ENCODE assay signal across 17 cellular contexts in genomic region chr1:240465531-240465940, GRCh38.
DNase-seq lines count a peak whose midpoint lies in the region; ATAC-seq and TF ChIP-seq lines count a peak whose summit lies in the region.
"Had no signal": no experiment of that assay in that cellular context is flagged by ENCODE, and none has a peak within 500 bp of the region (broad histone marks: within the 10 kb centered on the region; RNA-seq: fewer than 3 reads in every experiment).

No MANE protein-coding gene starts in this region.

- H3K27ac ChIP-seq in DOHH2 (ENCODE audit: low read depth, low read length) (no peak overlapping the region), fibroblast of lung (ENCODE audit: insufficient read depth, low read length) (peak overlapping the region; percentile 22)

- H3K36me3 Mint-ChIP-seq in osteocyte (ENCODE audit: unreplicated experiment), result peaks cover 1% of the 10 kb centered on the region

- H3K9me3 Mint-ChIP-seq in osteocyte (ENCODE audit: unreplicated experiment), result no peaks in the 10 kb centered on the region

- TF ChIP-seq CTCF in DOHH2 (IDR thresholded peaks at IDR 0.05; ENCODE audit: low read depth, low read length, poor library complexity, severe bottlenecking), result no peak
- TF ChIP-seq CTCF in fibroblast of lung (conservative IDR thresholded peaks at IDR 0.05 in 1 of 2, IDR thresholded peaks at IDR 0.05 in 1 of 2; ENCODE audit: low read depth in 1 of 2, low read length in 2 of 2), result no peak
- no peak for TF ChIP-seq CTCF in osteocyte (IDR thresholded peaks at IDR 0.05)

- H3K9me3 ChIP-seq in DOHH2 (ENCODE audit: control insufficient read depth, insufficient read depth, low read length) (no peaks in the 10 kb centered on the region), NT2/D1 (ENCODE audit: insufficient read depth, low read length) (no peaks in the 10 kb centered on the region), fibroblast of lung (ENCODE audit: control insufficient read depth, insufficient read depth, low read depth, low read length) (no peaks in the 10 kb centered on the region)

- H3F3A ChIP-seq in DOHH2 (ENCODE audit: control insufficient read depth, insufficient read depth), result no peaks in the 10 kb centered on the region

- H3K9me2 ChIP-seq in DOHH2 (replicated peaks; ENCODE audit: control insufficient read depth, low read length), result no peaks in the 10 kb centered on the region

- H3K4me1 Mint-ChIP-seq in osteocyte (ENCODE audit: unreplicated experiment), result peaks cover 33% of the 10 kb centered on the region

- peak overlapping the region; percentile 34 for H3K9ac ChIP-seq in NT2/D1 (ENCODE audit: insufficient read length, low read depth)
- H3K9ac ChIP-seq in fibroblast of lung (ENCODE audit: insufficient read depth, low read length), result no peak overlapping the region

- H3K79me2 ChIP-seq in DOHH2 (ENCODE audit: control insufficient read depth, low read length) (no peaks in the 10 kb centered on the region), fibroblast of lung (ENCODE audit: control insufficient read depth, insufficient read depth, low read length) (no peaks in the 10 kb centered on the region)

- peak overlapping the region; percentile 34 for H3K4me3 ChIP-seq in DOHH2 (ENCODE audit: low read length)
- no peak overlapping the region for H3K4me3 ChIP-seq in NT2/D1 (ENCODE audit: insufficient read length, low read depth)
- H3K4me3 ChIP-seq in fibroblast of lung (replicated peaks in 1 of 4; ENCODE audit: control extremely low read depth in 1 of 4, insufficient read depth in 1 of 4, low read depth in 3 of 4, low read length in 4 of 4), result peak overlapping the region in 3 of 4 experiments; percentile 13 to 59 (median 25)

- peak overlapping the region; percentile 9 for H3K27ac Mint-ChIP-seq in osteocyte (ENCODE audit: unreplicated experiment)

- no peaks in the 10 kb centered on the region for H3K27me3 Mint-ChIP-seq in osteocyte (ENCODE audit: unreplicated experiment)

- H3K36me3 ChIP-seq in DOHH2 (ENCODE audit: control insufficient read depth, low read length) (no peaks in the 10 kb centered on the region), NT2/D1 (ENCODE audit: insufficient read depth, insufficient read length, low read length) (no peaks in the 10 kb centered on the region), fibroblast of lung (ENCODE audit: control insufficient read depth, insufficient read depth, low read length) (no peaks in the 10 kb centered on the region)

- H3K4me1 ChIP-seq in DOHH2 (ENCODE audit: control insufficient read depth, low read length), result peaks cover 23% of the 10 kb centered on the region
- H3K4me1 ChIP-seq in NT2/D1 (ENCODE audit: insufficient read depth, insufficient read length), result no peaks in the 10 kb centered on the region
- no peaks in the 10 kb centered on the region for H3K4me1 ChIP-seq in fibroblast of lung (ENCODE audit: control insufficient read depth, extremely low read depth, insufficient read depth, low read length)

- DNase-seq in NT2/D1 (ENCODE audit: low read depth, low spot score) (peak; percentile 27), fibroblast of lung (ENCODE audit: low read depth in 2 of 2) (peak; percentile 33 to 45), osteocyte (ENCODE audit: extremely low spot score, unreplicated experiment) (no peak), GM19240 (ENCODE audit: insufficient read length, low spot score) (no peak), dedifferentiated amniotic fluid mesenchymal stem cell (ENCODE audit: extremely low spot score) (no peak), NCI-H1417 (lab: John Stamatoyannopoulos, UW) (no peak)
- DNase-seq: activated CD4-positive, alpha-beta T cell treated with anti-CD3 and anti-CD28 coated beads, Interleukin-2, amount 50 U/mL, for 48 hours; activated naive CD4-positive, alpha-beta T cell treated with Interleukin-2 at 50 U/mL for 16 hours; caudate nucleus; GDM1; mammary epithelial cell; NCI-H1436 treated with DMSO at 0.1 percent for 48 hours; NCI-H526 treated with DMSO at 0.1 percent for 48 hours; stimulated activated naive CD8-positive, alpha-beta T cell treated with anti-CD3 and anti-CD28 coated beads, Interleukin-15, Interleukin-2, amounts not matched to agents 100 U/mL and 50 U/mL, for 24 hours; T-helper 9 cell had no signal

- no peak for ATAC-seq in GM18520 (IDR thresholded peaks at IDR 0.05; ENCODE audit: unreplicated experiment)
- ATAC-seq: stimulated activated naive CD8-positive, alpha-beta T cell treated with anti-CD3 and anti-CD28 coated beads, Interleukin-15, Interleukin-2, amounts not matched to agents 100 U/mL and 50 U/mL, for 24 hours had no signal

- H3K4me2 ChIP-seq in DOHH2 (ENCODE audit: low read length) (peak overlapping the region; percentile 60), fibroblast of lung (ENCODE audit: extremely low read depth, insufficient read depth, low read length) (peak overlapping the region; percentile 85)

- peak overlapping the region; percentile 81 for H2AFZ ChIP-seq in fibroblast of lung (ENCODE audit: low read length)

- H3K27me3 ChIP-seq in DOHH2 (ENCODE audit: control insufficient read depth, low read length) (no peaks in the 10 kb centered on the region), NT2/D1 (ENCODE audit: insufficient read depth, insufficient read length) (no peaks in the 10 kb centered on the region), fibroblast of lung (ENCODE audit: control insufficient read depth, insufficient read depth, low read length) (no peaks in the 10 kb centered on the region)

- H4K20me1 ChIP-seq in DOHH2 (ENCODE audit: control insufficient read depth, insufficient read depth, low read depth, low read length), result no peaks in the 10 kb centered on the region
- no peaks in the 10 kb centered on the region for H4K20me1 ChIP-seq in fibroblast of lung (ENCODE audit: control insufficient read depth, extremely low read depth, insufficient read depth, low read length)

- peak overlapping the region; percentile 5 for H3K4me3 Mint-ChIP-seq in osteocyte (ENCODE audit: unreplicated experiment)

Comparison
In these comparisons a context has a peak if more than half of its experiments do, and no peak if none do; other contexts are left out.
1. DNase-seq: peak in NT2/D1 (single experiment) and fibroblast of lung (2 of 2); none in osteocyte (single experiment), GM19240 (single experiment), dedifferentiated amniotic fluid mesenchymal stem cell (single experiment) and NCI-H1417 (0 of 3).